19 cellular contexts compared by ENCODE assay signal in the genomic region with DNA sequence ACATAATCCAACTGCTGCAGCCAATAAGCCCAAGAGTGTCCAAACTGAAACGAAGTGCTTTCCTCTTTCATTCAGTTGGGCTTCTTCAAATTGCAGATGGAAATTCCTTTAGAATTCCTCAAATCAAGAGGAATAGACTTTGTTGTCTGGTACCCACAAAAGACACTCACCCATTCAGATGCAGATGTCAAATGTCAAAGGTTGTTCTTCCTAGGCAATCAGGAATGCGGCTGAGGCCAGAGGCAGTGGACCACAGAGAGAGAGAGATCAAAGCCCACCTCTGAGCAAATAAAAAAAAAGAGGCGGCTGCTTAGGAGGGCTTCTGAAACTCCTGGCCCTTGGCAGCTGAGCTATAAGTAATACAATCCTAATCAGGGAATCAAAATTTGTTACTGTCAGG.
"Had no signal": no experiment of that assay in that cellular context is flagged by ENCODE, and none has a peak within 500 bp of the region (broad histone marks: within the 10 kb centered on the region; RNA-seq: fewer than 3 reads in every experiment).

No MANE protein-coding gene starts in this region.

- H3K27ac ChIP-seq: sigmoid colon, testis, uterus had no signal

- H3K27me3 ChIP-seq: sigmoid colon, testis, uterus had no signal

- H3K4me3 ChIP-seq: mucosa of descending colon, sigmoid colon, smooth muscle cell, testis, uterus had no signal

- DNase-seq: activated CD8-positive, alpha-beta memory T cell treated with anti-CD3 and anti-CD28 coated beads for 24 hours; activated CD8-positive, alpha-beta memory T cell treated with anti-CD3 and anti-CD28 coated beads, Interleukin-2, amount 50 U/mL, for 4 hours; activated T-cell treated with anti-CD3 and anti-CD28 coated beads, Interleukin-2, amount 50 U/mL, for 24 hours; aorta; effector memory CD4-positive, alpha-beta T cell; foreskin melanocyte; left colon; mucosa of descending colon; nephron progenitor cell; posterior cingulate gyrus; sigmoid colon; stimulated activated CD4-positive, alpha-beta T cell treated with anti-CD3 and anti-CD28 coated beads, Interleukin-2, amount 100 ng/mL, for 48 hours; stimulated activated naive CD4-positive, alpha-beta T cell; testis; uterus had no signal

- ATAC-seq: activated naive CD4-positive, alpha-beta T cell treated with anti-CD3 and anti-CD28 coated beads, Interleukin-2, amount 50 U/mL, for 72 hours; activated T-helper 17 cell treated with anti-CD3 and anti-CD28 coated beads, Interleukin-2, amount 50 U/mL, for 72 hours; esophagus mucosa; left colon; mucosa of descending colon had no signal

- H3K4me2 ChIP-seq: smooth muscle cell had no signal

- H3K4me1 ChIP-seq: sigmoid colon, testis, uterus had no signal

- H3K9me3 ChIP-seq: sigmoid colon, testis, uterus had no signal

- H3K36me3 ChIP-seq: sigmoid colon, uterus had no signal
